8 cellular contexts compared by ENCODE assay signal in the genomic region with DNA sequence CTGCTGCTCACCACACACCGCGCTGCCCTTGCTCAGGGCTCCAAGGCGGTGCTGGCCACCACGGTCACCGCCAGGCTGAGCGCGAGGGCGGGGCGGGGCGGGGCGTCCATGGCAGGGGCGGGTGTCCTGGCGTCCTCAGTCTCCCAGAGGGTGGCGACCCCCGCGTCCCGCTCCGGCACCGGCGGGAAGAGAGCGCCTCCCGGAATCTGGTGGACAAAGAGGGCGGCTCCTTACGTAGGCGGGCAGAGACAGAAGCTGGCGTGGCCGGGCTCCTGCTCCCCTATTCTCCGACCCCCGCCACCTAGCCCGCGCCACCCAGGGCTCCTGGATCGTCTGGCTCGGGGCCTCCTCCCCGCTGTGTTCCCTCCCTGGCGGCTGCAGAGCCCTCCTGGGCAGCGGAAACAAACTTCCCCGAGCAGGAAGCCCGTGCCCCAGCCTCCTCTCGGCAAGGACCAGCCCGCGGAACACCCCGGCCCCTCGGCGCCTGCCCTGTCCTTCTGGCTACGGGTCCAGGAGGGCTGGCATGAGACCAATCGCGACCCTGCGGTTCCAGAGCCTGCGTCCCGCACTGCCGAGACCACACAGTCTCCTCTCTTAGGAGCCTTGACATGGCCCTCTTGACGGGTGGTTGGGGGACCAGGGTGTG.
DNase-seq lines count a peak whose midpoint lies in the region; ATAC-seq and TF ChIP-seq lines count a peak whose summit lies in the region.

No MANE protein-coding gene starts in this region.

- H3K4me3 ChIP-seq in LNCaP clone FGC (ENCODE audit: low read depth, low read length): peak overlapping the region; percentile 38
- H3K4me3 ChIP-seq in body of pancreas: peak overlapping the region; percentile 9 to 47
- H3K4me3 ChIP-seq in thoracic aorta: peak overlapping the region; percentile 69

- WGBS in body of pancreas, 2 donors: 1 to 2% methylated on average over 20 to 51 of the region's 52 CpGs

- H3K36me3 ChIP-seq in body of pancreas (replicated peaks in 1 of 2; ENCODE audit: insufficient read depth in 1 of 2, low read depth in 2 of 2) (no peaks in the 10 kb centered on the region), thoracic aorta (no peaks in the 10 kb centered on the region)

- peak; percentile 58 for DNase-seq in COLO668 (lab: John Stamatoyannopoulos, UW; ENCODE audit: unreplicated experiment)
- DNase-seq in LNCaP clone FGC (ENCODE audit: low read depth): no peak
- peak; percentile 51 to 75 (median 55) for DNase-seq in body of pancreas
- DNase-seq in left colon: no peak
- no peak for DNase-seq in thoracic aorta (ENCODE audit: low spot score)
- DNase-seq in superior temporal gyrus (ENCODE audit: extremely low spot score): no peak

- H3K9me3 ChIP-seq in body of pancreas (no peaks in the 10 kb centered on the region), thoracic aorta (no peaks in the 10 kb centered on the region)

- intact Hi-C loops in body of pancreas (cut with DNase I): no loop called here
- intact Hi-C loops in left colon (cut with DNase I, micrococcal nuclease): no loop called here

- TF ChIP-seq CTCF in LNCaP clone FGC (IDR thresholded peaks at IDR 0.05; ENCODE audit: control insufficient read depth, extremely low read depth, insufficient read depth): no peak
- peak in 1 of 7 experiments; percentile 4 for TF ChIP-seq CTCF in body of pancreas (IDR thresholded peaks at IDR 0.05)
- TF ChIP-seq CTCF in thoracic aorta (IDR thresholded peaks at IDR 0.05): no peak

- H3K4me1 ChIP-seq in body of pancreas: peaks cover 5% of the 10 kb centered on the region
- peaks cover 3 to 9% of the 10 kb centered on the region in 2 donors for H3K4me1 ChIP-seq in thoracic aorta (ENCODE audit: control insufficient read depth in 1 of 2, low read depth in 2 of 2)

- H3K27me3 ChIP-seq in body of pancreas (no peaks in the 10 kb centered on the region), thoracic aorta (replicated peaks; ENCODE audit: insufficient read depth) (no peaks in the 10 kb centered on the region)

- ATAC-seq in body of pancreas (peak; percentile 88), left colon (peak; percentile 57), thoracic aorta (ENCODE audit: insufficient number of reproducible peaks, low FRiP score, low read depth) (no peak), GM18868 (IDR thresholded peaks at IDR 0.05; ENCODE audit: unreplicated experiment) (no peak), HG03565 (IDR thresholded peaks at IDR 0.05; ENCODE audit: unreplicated experiment) (no peak)

- peak overlapping the region in 1 of 4 donors; percentile 57 for H3K27ac ChIP-seq in body of pancreas
- H3K27ac ChIP-seq in thoracic aorta: no peak overlapping the region

- TF ChIP-seq POLR2A in body of pancreas (IDR thresholded peaks at IDR 0.05): peak in 1 of 3 donors; percentile 23

Comparison
In these comparisons a context has a peak if more than half of its experiments do, and no peak if none do; other contexts are left out.
1. DNase-seq: peak in COLO668 (single experiment) and body of pancreas (4 of 4); none in LNCaP clone FGC (single experiment), left colon (0 of 2), thoracic aorta (single experiment) and superior temporal gyrus (single experiment).
2. ATAC-seq: peak in body of pancreas (single experiment) and left colon (single experiment); none in thoracic aorta (single experiment), GM18868 (single experiment) and HG03565 (single experiment).
3. Peak in every context shown above with its lines, with median percentiles within 50 percentile points of each other: H3K4me3 ChIP-seq.